In the genomic region with DNA sequence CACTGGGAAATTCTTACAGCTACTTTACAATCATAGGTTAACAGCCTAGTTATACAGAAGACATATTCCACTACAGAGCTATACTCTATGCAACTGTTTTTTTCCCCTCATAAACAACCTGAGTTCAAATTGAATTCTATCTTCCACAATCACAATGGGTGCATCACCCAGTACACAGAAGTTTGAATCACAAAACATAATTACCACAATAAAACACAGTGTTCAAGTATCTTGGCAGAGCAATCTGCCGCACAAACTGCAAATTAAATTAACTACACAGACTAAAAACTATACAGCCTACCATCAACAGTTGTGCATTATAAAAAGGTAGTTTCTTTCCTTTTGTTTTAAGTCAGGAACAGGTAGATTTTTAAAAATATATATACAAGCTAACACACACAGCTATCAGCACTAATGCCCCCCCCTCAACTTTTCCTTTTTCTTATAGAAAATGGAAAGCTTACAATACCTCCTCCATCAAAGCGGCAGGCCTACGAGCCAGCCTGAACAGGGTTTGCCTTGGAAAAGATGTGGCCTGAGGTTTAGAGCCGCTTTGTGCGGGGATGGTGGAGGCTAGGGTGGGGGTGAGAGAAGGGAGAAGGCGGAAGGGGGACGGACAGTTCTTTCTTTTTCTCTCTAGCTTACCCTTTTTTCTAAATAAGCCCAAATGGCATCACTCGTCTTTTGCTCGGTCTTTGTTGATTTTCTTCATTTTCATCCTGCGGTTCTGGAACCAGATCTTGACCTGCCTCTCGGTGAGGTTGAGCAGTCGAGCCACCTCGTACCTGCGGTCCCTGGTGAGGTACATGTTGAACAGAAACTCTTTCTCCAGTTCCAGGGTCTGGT, we compare ENCODE assay signal across 15 cellular contexts. TPM values are rescaled to one million over a fixed set of nuclear protein-coding genes. Genes with fewer than 3 reads are reported as not detected.
A peak's percentile ranks its signal among the peaks of the same experiment; 100 is the strongest.
DNase-seq lines count a peak whose midpoint lies in the region; ATAC-seq and TF ChIP-seq lines count a peak whose summit lies in the region.
"Had no signal": no experiment of that assay in that cellular context is flagged by ENCODE, and none has a peak within 500 bp of the region (broad histone marks: within the 10 kb centered on the region; RNA-seq: fewer than 3 reads in every experiment).

No MANE protein-coding gene starts in this region.

- H3F3A ChIP-seq in Loucy (ENCODE audit: low read depth), result peaks cover 12% of the 10 kb centered on the region; the same call in 1 of the 2 replicates

- H3K79me2 ChIP-seq in Loucy (ENCODE audit: insufficient read depth, low read length) (peaks cover 94% of the 10 kb centered on the region), hepatocyte (peaks cover 58% of the 10 kb centered on the region)

- H3K4me3 Mint-ChIP-seq in activated naive CD8-positive, alpha-beta T cell treated with anti-CD3 and anti-CD28 coated beads, Interleukin-2, amount 50 U/mL, for 24 hours, result no peak overlapping the region
- H3K4me3 Mint-ChIP-seq: neural progenitor cell had no signal

- peaks cover 26% of the 10 kb centered on the region for H3K4me1 Mint-ChIP-seq in activated naive CD8-positive, alpha-beta T cell treated with anti-CD3 and anti-CD28 coated beads, Interleukin-2, amount 50 U/mL, for 24 hours
- H3K4me1 Mint-ChIP-seq: neural progenitor cell had no signal

- peaks cover 16% of the 10 kb centered on the region for H3K4me1 ChIP-seq in Loucy (ENCODE audit: insufficient read depth, low read length, poor library complexity, severe bottlenecking)
- peaks cover 26% of the 10 kb centered on the region for H3K4me1 ChIP-seq in hepatocyte (ENCODE audit: insufficient read depth)
- peaks cover 12 to 42% of the 10 kb centered on the region in 2 donors for H3K4me1 ChIP-seq in gastrocnemius medialis
- H3K4me1 ChIP-seq: neural progenitor cell had no signal

- H3K4me3 ChIP-seq in Loucy (ENCODE audit: low read length, poor library complexity, severe bottlenecking) (peak overlapping the region; percentile 94), hepatocyte (peak overlapping the region; percentile 10), gastrocnemius medialis (peak overlapping the region; percentile 62 to 88 (median 77))
- H3K4me3 ChIP-seq: dorsolateral prefrontal cortex, neural progenitor cell had no signal

- peak overlapping the region; percentile 99 for H3K9ac ChIP-seq in Loucy (ENCODE audit: low read depth, low read length, poor library complexity, severe bottlenecking)
- H3K9ac ChIP-seq: neural progenitor cell had no signal

- H3K9me2 ChIP-seq in Loucy (replicated peaks; ENCODE audit: low read depth, low read length), result no peaks in the 10 kb centered on the region
- H3K9me2 ChIP-seq in hepatocyte (replicated peaks; ENCODE audit: insufficient read depth), result no peaks in the 10 kb centered on the region

- H2AFZ ChIP-seq in Loucy (ENCODE audit: low read length), result no peak overlapping the region
- H2AFZ ChIP-seq in hepatocyte, result no peak overlapping the region

- ATAC-seq in gastrocnemius medialis, result no peak
- ATAC-seq in activated naive CD8-positive, alpha-beta T cell treated with anti-CD3 and anti-CD28 coated beads, Interleukin-2, amount 50 U/mL, for 24 hours, result no peak
- ATAC-seq: activated naive CD4-positive, alpha-beta T cell treated with anti-CD3 and anti-CD28 coated beads, Interleukin-2, amount 50 U/mL, for 72 hours had no signal

- H3K27me3 ChIP-seq in Loucy (ENCODE audit: insufficient read depth, low read length, poor library complexity, severe bottlenecking) (peaks cover 52% of the 10 kb centered on the region), hepatocyte (peaks cover 92% of the 10 kb centered on the region), gastrocnemius medialis (no peaks in the 10 kb centered on the region)

- H3K9me3 Mint-ChIP-seq in activated naive CD8-positive, alpha-beta T cell treated with anti-CD3 and anti-CD28 coated beads, Interleukin-2, amount 50 U/mL, for 24 hours, result no peaks in the 10 kb centered on the region
- H3K9me3 Mint-ChIP-seq: activated naive CD4-positive, alpha-beta T cell treated with anti-CD3 and anti-CD28 coated beads, Interleukin-2, amount 50 U/mL, for 72 hours had no signal

- H3K27ac ChIP-seq in hepatocyte (peak overlapping the region; percentile 22), gastrocnemius medialis (peak overlapping the region; percentile 90 to 99 (median 95))
- H3K27ac ChIP-seq: dorsolateral prefrontal cortex, neural progenitor cell had no signal

- no peak overlapping the region for H3K27ac Mint-ChIP-seq in activated naive CD8-positive, alpha-beta T cell treated with anti-CD3 and anti-CD28 coated beads, Interleukin-2, amount 50 U/mL, for 24 hours
- H3K27ac Mint-ChIP-seq: activated naive CD4-positive, alpha-beta T cell treated with anti-CD3 and anti-CD28 coated beads, Interleukin-2, amount 50 U/mL, for 72 hours; neural progenitor cell had no signal

- H3K4me2 ChIP-seq in Loucy (ENCODE audit: low read depth, low read length, poor library complexity, severe bottlenecking) (peak overlapping the region; percentile 91), hepatocyte (peak overlapping the region; percentile 96)
- H3K4me2 ChIP-seq: neural progenitor cell had no signal

- in situ Hi-C loops in gastrocnemius medialis (cut with MboI; ENCODE audit: low sequenced_read_pairs in 4 of 4) (loop anchor here in 1 of 4 donors (10.0 to 25.0 kb wide), 2 partner anchors 951 to 1298 kb away; a partner anchor contains a TSS), GM13977 (cut with MboI; ENCODE audit: low pct_unique_long_range_greater_than_20kb, low sequenced_read_pairs, unreplicated experiment) (loop anchor here (10.0 to 25.0 kb wide), 2 partner anchors 801 to 1308 kb away; no protein-coding TSS in a partner anchor), G401 (cut with HindIII; ENCODE audit: low sequenced_read_pairs) (loop anchor here (5.0 kb wide), 1 partner anchor 36 kb away; no protein-coding TSS in a partner anchor)

- intact Hi-C loops in gastrocnemius medialis (cut with DNase I; ENCODE audit: low total_unique reads), result loop anchor here (5.0 to 10.0 kb wide), 2 partner anchors 1211 to 1398 kb away; no protein-coding TSS in a partner anchor

- WGBS in hepatocyte (ENCODE audit: low lambda C conversion rate, missing lambda C conversion rate), result 59% methylated on average over 14 of the region's 14 CpGs

- H3K27me3 Mint-ChIP-seq in activated naive CD8-positive, alpha-beta T cell treated with anti-CD3 and anti-CD28 coated beads, Interleukin-2, amount 50 U/mL, for 24 hours, result peaks cover 84% of the 10 kb centered on the region

- peak; percentile 10 for DNase-seq in GM04504 (ENCODE audit: low read depth)
- no peak for DNase-seq in hepatocyte (ENCODE audit: low spot score)
- no peak for DNase-seq in gastrocnemius medialis
- DNase-seq in GM13977 (ENCODE audit: low spot score), result no peak
- DNase-seq in NCI-H2171 (lab: John Stamatoyannopoulos, UW), result no peak
- no peak for DNase-seq in G401 (ENCODE audit: low spot score)
- DNase-seq in activated naive CD8-positive, alpha-beta T cell treated with anti-CD3 and anti-CD28 coated beads, Interleukin-2, amount 50 U/mL, for 24 hours, result no peak
- DNase-seq: dorsolateral prefrontal cortex; hypothalamus; NCI-H2227 treated with DMSO at 0.1 percent for 48 hours; SHP77; stimulated activated CD4-positive, alpha-beta T cell treated with anti-CD3 and anti-CD28 coated beads, Interleukin-1b, Interleukin-23, amount 100 ng/mL, for 48 hours had no signal

- H3K36me3 ChIP-seq in Loucy (ENCODE audit: insufficient read depth, low read length), result peaks cover 38% of the 10 kb centered on the region
- H3K36me3 ChIP-seq in hepatocyte (replicated peaks; ENCODE audit: insufficient read depth, low read depth), result no peaks in the 10 kb centered on the region
- no peaks in the 10 kb centered on the region for H3K36me3 ChIP-seq in gastrocnemius medialis
- H3K36me3 ChIP-seq: neural progenitor cell had no signal

- no peaks in the 10 kb centered on the region for H3K9me3 ChIP-seq in Loucy (ENCODE audit: insufficient read depth, low read depth, low read length)
- no peaks in the 10 kb centered on the region for H3K9me3 ChIP-seq in hepatocyte (ENCODE audit: low read depth)
- H3K9me3 ChIP-seq in gastrocnemius medialis, result no peaks in the 10 kb centered on the region

- H4K20me1 ChIP-seq in Loucy (ENCODE audit: insufficient read depth, low read length, poor library complexity, severe bottlenecking), result peaks cover 49% of the 10 kb centered on the region
- no peaks in the 10 kb centered on the region for H4K20me1 ChIP-seq in hepatocyte (ENCODE audit: insufficient read depth, poor library complexity, severe bottlenecking)

- TF ChIP-seq CTCF in Loucy (conservative IDR thresholded peaks at IDR 0.05; ENCODE audit: low read length) (no peak), hepatocyte (IDR thresholded peaks at IDR 0.05; ENCODE audit: poor library complexity) (no peak), gastrocnemius medialis (IDR thresholded peaks at IDR 0.05 in 4 of 5, conservative IDR thresholded peaks at IDR 0.05 in 1 of 5) (no peak), GM13977 (IDR thresholded peaks at IDR 0.05; ENCODE audit: extremely low read depth, insufficient read depth, missing control alignments) (no peak)

- H3K36me3 Mint-ChIP-seq in activated naive CD8-positive, alpha-beta T cell treated with anti-CD3 and anti-CD28 coated beads, Interleukin-2, amount 50 U/mL, for 24 hours (ENCODE audit: low read depth), result no peaks in the 10 kb centered on the region
- H3K36me3 Mint-ChIP-seq: activated naive CD4-positive, alpha-beta T cell treated with anti-CD3 and anti-CD28 coated beads, Interleukin-2, amount 50 U/mL, for 72 hours had no signal

- TF ChIP-seq POLR2A in gastrocnemius medialis (IDR thresholded peaks at IDR 0.05), result no peak

RNA-seq across cellular contexts. Expression of a gene that starts 2.2 kb away (rescaled TPM):
- 3.6 and 5.9 TPM in 2 replicates for total RNA-seq in hepatocyte
- polyA plus RNA-seq in hepatocyte, result 3.5 and 4.4 TPM in 2 replicates
- 10 to 100 TPM; 18.9 to 30.3 (median 19.5) TPM for total RNA-seq in gastrocnemius medialis
- 66.5 and 71.2 TPM in 2 replicates for total RNA-seq in G401 (2014; rRNA removed; shearing (Covaris generic))
- total RNA-seq: activated naive CD4-positive, alpha-beta T cell treated with anti-CD3 and anti-CD28 coated beads, Interleukin-2, amount 50 U/mL, for 72 hours; dorsolateral prefrontal cortex had no signal

RNA-seq across cellular contexts. Expression of a gene that starts 6.7 kb away (rescaled TPM):
- total RNA-seq in hepatocyte (0.32 and 0.83 TPM in 2 replicates), gastrocnemius medialis (10 to 100 TPM in 1 of 4 donors, 1 to 10 TPM in 3; 5.3 to 12.8 (median 8.6) TPM)
- 1.0 TPM in 1 of 2 replicates, not detected in the other for polyA plus RNA-seq in hepatocyte
- total RNA-seq in G401 (2014; rRNA removed; shearing (Covaris generic)), result 4.4 and 7.1 TPM in 2 replicates
- total RNA-seq: activated naive CD4-positive, alpha-beta T cell treated with anti-CD3 and anti-CD28 coated beads, Interleukin-2, amount 50 U/mL, for 72 hours; dorsolateral prefrontal cortex had no signal

RNA-seq across cellular contexts. Expression of a gene that starts 10.8 kb away (rescaled TPM):
- total RNA-seq in hepatocyte, result 0.83 and 3.0 TPM in 2 replicates
- 4.1 and 4.5 TPM in 2 replicates for polyA plus RNA-seq in hepatocyte
- total RNA-seq in gastrocnemius medialis, result 1 to 10 TPM in 3 of 4 donors, under 1 TPM in 1; 0.53 to 6.2 (median 3.0) TPM
- 2.2 TPM in 1 of 2 replicates, not detected in the other for total RNA-seq in G401 (2014; rRNA removed; shearing (Covaris generic))
- total RNA-seq: activated naive CD4-positive, alpha-beta T cell treated with anti-CD3 and anti-CD28 coated beads, Interleukin-2, amount 50 U/mL, for 72 hours had no signal

RNA-seq across cellular contexts. Expression of a gene that starts 11.0 kb away (rescaled TPM):
- total RNA-seq in hepatocyte, result 9.9 and 15.1 TPM in 2 replicates
- 7.7 and 8.1 TPM in 2 replicates for polyA plus RNA-seq in hepatocyte
- 10 to 100 TPM; 24.6 to 61.2 (median 40.0) TPM for total RNA-seq in gastrocnemius medialis
- 10.3 and 23.0 TPM in 2 replicates for total RNA-seq in G401 (2014; rRNA removed; shearing (Covaris generic))
- total RNA-seq: activated naive CD4-positive, alpha-beta T cell treated with anti-CD3 and anti-CD28 coated beads, Interleukin-2, amount 50 U/mL, for 72 hours had no signal

RNA-seq across cellular contexts. Expression of a gene that starts 15.6 kb away (rescaled TPM):
- total RNA-seq in hepatocyte (not detected in 2 replicates), gastrocnemius medialis (1 to 10 TPM; 2.6 to 5.6 (median 4.2) TPM)
- 0.16 and 0.23 TPM in 2 replicates for polyA plus RNA-seq in hepatocyte
- 5.1 TPM in 1 of 2 replicates, not detected in the other for total RNA-seq in G401 (2014; rRNA removed; shearing (Covaris generic))
- total RNA-seq: dorsolateral prefrontal cortex had no signal

Comparison
In these comparisons a context has a peak if more than half of its experiments do, and no peak if none do; other contexts are left out.
1. H3K4me3 ChIP-seq: peak in every context shown above with its lines; median percentile 94 in Loucy; 77 in gastrocnemius medialis; 10 in hepatocyte.